In the genomic region with DNA sequence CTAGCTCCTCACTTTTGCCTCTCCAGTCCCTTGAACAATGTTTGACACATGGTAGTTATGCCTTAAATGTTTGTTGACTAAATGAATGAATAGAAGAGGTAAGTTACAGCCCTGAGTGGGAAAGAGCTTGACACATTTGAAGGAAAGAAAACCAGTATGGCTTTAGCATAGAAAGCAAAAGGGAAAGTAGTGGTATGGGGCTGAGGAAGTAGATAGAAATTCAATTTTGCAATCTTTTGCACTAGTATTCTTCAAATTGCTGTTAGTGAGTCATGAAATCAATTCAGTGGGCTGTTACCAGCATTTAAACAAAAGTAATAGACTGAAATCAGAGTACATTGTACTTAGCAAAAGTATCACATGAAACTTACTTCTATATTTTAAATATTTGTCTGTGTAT, we compare ENCODE assay signal across 12 cellular contexts. TPM values are rescaled to one million over a fixed set of nuclear protein-coding genes. Genes with fewer than 3 reads are reported as not detected.
DNase-seq lines count a peak whose midpoint lies in the region; ATAC-seq and TF ChIP-seq lines count a peak whose summit lies in the region.
"Had no signal": no experiment of that assay in that cellular context is flagged by ENCODE, and none has a peak within 500 bp of the region (broad histone marks: within the 10 kb centered on the region; RNA-seq: fewer than 3 reads in every experiment).

No MANE protein-coding gene starts in this region.

- POLR2A ChIA-PET in activated CD4-positive, alpha-beta T cell treated with anti-CD3 and anti-CD28 coated beads, Interleukin-2, amount 10 ng/mL, durations not matched to agents 7 days and 5 days (lab: Charles Lee), result no interaction called here

- DNase-seq in choroid plexus epithelial cell (ENCODE audit: low read depth), result peak; percentile 46
- DNase-seq in natural killer cell treated with Interleukin-12 subunit alpha and Interleukin-12 subunit beta and Interleukin-15 and Interleukin-18, amount 100 ng/mL, for 72 hours (ENCODE audit: low spot score), result no peak
- no peak for DNase-seq in NCI-H1930 (lab: John Stamatoyannopoulos, UW)
- no peak for DNase-seq in activated CD4-positive, alpha-beta T cell treated with anti-CD3 and anti-CD28 coated beads, Interleukin-2, amount 10 ng/mL, durations not matched to agents 7 days and 5 days
- no peak for DNase-seq in activated T-cell treated with anti-CD3 and anti-CD28 coated beads for 4 hours
- DNase-seq: activated naive CD8-positive, alpha-beta T cell treated with anti-CD3 and anti-CD28 coated beads, Interleukin-2, amount 50 U/mL, for 24 hours; CD4-positive, alpha-beta T cell had no signal

- H3K4me1 Mint-ChIP-seq in natural killer cell treated with Interleukin-12 subunit alpha and Interleukin-12 subunit beta and Interleukin-15 and Interleukin-18, amount 100 ng/mL, for 72 hours (ENCODE audit: low read depth in 2 of 2), result peaks cover 0 to 5% of the 10 kb centered on the region in 2 donors
- H3K4me1 Mint-ChIP-seq in activated CD4-positive, alpha-beta T cell treated with anti-CD3 and anti-CD28 coated beads, Interleukin-2, amount 10 ng/mL, durations not matched to agents 7 days and 5 days, result no peaks in the 10 kb centered on the region
- H3K4me1 Mint-ChIP-seq: activated naive CD8-positive, alpha-beta T cell treated with anti-CD3 and anti-CD28 coated beads, Interleukin-2, amount 50 U/mL, for 24 hours had no signal

- CTCF ChIA-PET in activated CD4-positive, alpha-beta T cell treated with anti-CD3 and anti-CD28 coated beads, Interleukin-2, amount 10 ng/mL, durations not matched to agents 7 days and 5 days (lab: Charles Lee), result interaction anchor here (0.6 kb wide), 1 partner anchor 8 kb away, joined by 5 read pairs; no protein-coding TSS in a partner anchor

- no peak overlapping the region for H3K4me3 ChIP-seq in choroid plexus epithelial cell (ENCODE audit: low read depth, low read length)
- H3K4me3 ChIP-seq: SK-N-MC, testis had no signal

- ATAC-seq in GM18511 (IDR thresholded peaks at IDR 0.05; ENCODE audit: unreplicated experiment) (peak; percentile 57), GM21526 (IDR thresholded peaks at IDR 0.05; ENCODE audit: low FRiP score, unreplicated experiment) (peak; percentile 54), HG03280 (IDR thresholded peaks at IDR 0.05; ENCODE audit: unreplicated experiment) (peak; percentile 48)
- ATAC-seq in natural killer cell treated with Interleukin-12 subunit alpha and Interleukin-12 subunit beta and Interleukin-15 and Interleukin-18, amount 100 ng/mL, for 72 hours, result no peak
- ATAC-seq: activated naive CD8-positive, alpha-beta T cell treated with anti-CD3 and anti-CD28 coated beads, Interleukin-2, amount 50 U/mL, for 24 hours had no signal

- no peak for TF ChIP-seq CTCF in choroid plexus epithelial cell (conservative IDR thresholded peaks at IDR 0.05; ENCODE audit: low read depth, low read length)

- no peak overlapping the region for H3K27ac Mint-ChIP-seq in natural killer cell treated with Interleukin-12 subunit alpha and Interleukin-12 subunit beta and Interleukin-15 and Interleukin-18, amount 100 ng/mL, for 72 hours
- H3K27ac Mint-ChIP-seq in activated CD4-positive, alpha-beta T cell treated with anti-CD3 and anti-CD28 coated beads, Interleukin-2, amount 10 ng/mL, durations not matched to agents 7 days and 5 days, result no peak overlapping the region
- H3K27ac Mint-ChIP-seq: activated naive CD8-positive, alpha-beta T cell treated with anti-CD3 and anti-CD28 coated beads, Interleukin-2, amount 50 U/mL, for 24 hours; CD4-positive, alpha-beta T cell had no signal

- no peaks in the 10 kb centered on the region for H3K36me3 Mint-ChIP-seq in natural killer cell treated with Interleukin-12 subunit alpha and Interleukin-12 subunit beta and Interleukin-15 and Interleukin-18, amount 100 ng/mL, for 72 hours
- H3K36me3 Mint-ChIP-seq in activated CD4-positive, alpha-beta T cell treated with anti-CD3 and anti-CD28 coated beads, Interleukin-2, amount 10 ng/mL, durations not matched to agents 7 days and 5 days (ENCODE audit: low read depth), result no peaks in the 10 kb centered on the region

- no peaks in the 10 kb centered on the region for H3K27me3 Mint-ChIP-seq in natural killer cell treated with Interleukin-12 subunit alpha and Interleukin-12 subunit beta and Interleukin-15 and Interleukin-18, amount 100 ng/mL, for 72 hours
- H3K27me3 Mint-ChIP-seq in activated CD4-positive, alpha-beta T cell treated with anti-CD3 and anti-CD28 coated beads, Interleukin-2, amount 10 ng/mL, durations not matched to agents 7 days and 5 days, result peaks cover 5% of the 10 kb centered on the region
- H3K27me3 Mint-ChIP-seq: activated naive CD8-positive, alpha-beta T cell treated with anti-CD3 and anti-CD28 coated beads, Interleukin-2, amount 50 U/mL, for 24 hours; CD4-positive, alpha-beta T cell had no signal

- H3K4me3 Mint-ChIP-seq in natural killer cell treated with Interleukin-12 subunit alpha and Interleukin-12 subunit beta and Interleukin-15 and Interleukin-18, amount 100 ng/mL, for 72 hours, result no peak overlapping the region
- H3K4me3 Mint-ChIP-seq in activated CD4-positive, alpha-beta T cell treated with anti-CD3 and anti-CD28 coated beads, Interleukin-2, amount 10 ng/mL, durations not matched to agents 7 days and 5 days, result no peak overlapping the region
- H3K4me3 Mint-ChIP-seq: activated naive CD8-positive, alpha-beta T cell treated with anti-CD3 and anti-CD28 coated beads, Interleukin-2, amount 50 U/mL, for 24 hours; CD4-positive, alpha-beta T cell had no signal

- H3K9me3 Mint-ChIP-seq in natural killer cell treated with Interleukin-12 subunit alpha and Interleukin-12 subunit beta and Interleukin-15 and Interleukin-18, amount 100 ng/mL, for 72 hours, result peaks cover 7% of the 10 kb centered on the region
- H3K9me3 Mint-ChIP-seq in activated CD4-positive, alpha-beta T cell treated with anti-CD3 and anti-CD28 coated beads, Interleukin-2, amount 10 ng/mL, durations not matched to agents 7 days and 5 days, result no peaks in the 10 kb centered on the region
- H3K9me3 Mint-ChIP-seq: activated naive CD8-positive, alpha-beta T cell treated with anti-CD3 and anti-CD28 coated beads, Interleukin-2, amount 50 U/mL, for 24 hours; CD4-positive, alpha-beta T cell had no signal

RNA-seq across cellular contexts. Expression of a gene that starts 21.1 kb away (rescaled TPM):
- total RNA-seq in natural killer cell treated with Interleukin-12 subunit alpha and Interleukin-12 subunit beta and Interleukin-15 and Interleukin-18, amount 100 ng/mL, for 72 hours, result 1 to 10 TPM in 1 of 2 donors, under 1 TPM in 1; 0.45 to 1.2 TPM
- total RNA-seq in activated CD4-positive, alpha-beta T cell treated with anti-CD3 and anti-CD28 coated beads, Interleukin-2, amount 10 ng/mL, durations not matched to agents 7 days and 5 days, result not detected
- total RNA-seq: CD4-positive, alpha-beta T cell had no signal

Comparison
In these comparisons a context has a peak if more than half of its experiments do, and no peak if none do; other contexts are left out.
1. ATAC-seq: peak in GM18511 (single experiment), GM21526 (single experiment) and HG03280 (single experiment); none in natural killer cell treated with Interleukin-12 subunit alpha and Interleukin-12 subunit beta and Interleukin-15 and Interleukin-18, amount 100 ng/mL, for 72 hours (0 of 2).